In genomic region chr9:101582593-101582992, GRCh38 we compare ENCODE assay signal across 17 cellular contexts. TPM values are rescaled to one million over a fixed set of nuclear protein-coding genes. Genes with fewer than 3 reads are reported as not detected.
A peak's percentile ranks its signal among the peaks of the same experiment; 100 is the strongest.
DNase-seq lines count a peak whose midpoint lies in the region; TF ChIP-seq lines count a peak whose summit lies in the region.
"Had no signal": no experiment of that assay in that cellular context is flagged by ENCODE, and none has a peak within 500 bp of the region (broad histone marks: within the 10 kb centered on the region; RNA-seq: fewer than 3 reads in every experiment).

No MANE protein-coding gene starts in this region.

- DNase-seq in DMS 273 (lab: John Stamatoyannopoulos, UW; ENCODE audit: unreplicated experiment): peak; percentile 78
- DNase-seq in MG63: peak; percentile 43
- DNase-seq in dedifferentiated amniotic fluid mesenchymal stem cell (ENCODE audit: extremely low spot score): peak; percentile 38
- peak; percentile 26 for DNase-seq in middle frontal gyrus (ENCODE audit: extremely low spot score, low spot score)
- no peak for DNase-seq in ecto neural progenitor cell (ENCODE audit: low spot score)
- DNase-seq in NCI-H187 (lab: John Stamatoyannopoulos, UW): no peak
- DNase-seq in left ventricle myocardium inferior: no peak
- DNase-seq in hypothalamus (lab: John Stamatoyannopoulos, UW): no peak
- DNase-seq: activated CD4-positive, alpha-beta T cell treated with anti-CD3 and anti-CD28 coated beads, Interleukin-2, amount 50 U/mL, for 4 hours; activated gamma-delta T cell; cerebellar nuclear complex; glutamatergic neuron; posterior cingulate gyrus; stimulated activated CD4-positive, alpha-beta T cell treated with anti-CD3 and anti-CD28 coated beads, Interleukin-4, amount 100 ng/mL, for 4 hours; stomach; T-cell had no signal

- H3K36me3 ChIP-seq in MG63: no peaks in the 10 kb centered on the region
- H3K36me3 ChIP-seq in left ventricle myocardium inferior: no peaks in the 10 kb centered on the region
- H3K36me3 ChIP-seq: stomach had no signal

- H3K27ac ChIP-seq in left ventricle myocardium inferior (replicated peaks): no peak overlapping the region
- H3K27ac ChIP-seq: stomach had no signal

- H3K9me3 ChIP-seq in MG63 (no peaks in the 10 kb centered on the region), left ventricle myocardium inferior (replicated peaks) (no peaks in the 10 kb centered on the region)
- H3K9me3 ChIP-seq: stomach had no signal

- intact Hi-C loops in left ventricle myocardium inferior (cut with micrococcal nuclease): no loop called here

- H3K27me3 ChIP-seq in MG63: no peaks in the 10 kb centered on the region
- no peaks in the 10 kb centered on the region for H3K27me3 ChIP-seq in left ventricle myocardium inferior (ENCODE audit: low read depth)
- H3K27me3 ChIP-seq: stomach had no signal

- no peaks in the 10 kb centered on the region for H3K4me1 ChIP-seq in left ventricle myocardium inferior
- H3K4me1 ChIP-seq: stomach had no signal

- no peak overlapping the region for H3K4me3 ChIP-seq in MG63
- no peak overlapping the region for H3K4me3 ChIP-seq in left ventricle myocardium inferior
- H3K4me3 ChIP-seq: stomach had no signal

- TF ChIP-seq CTCF in left ventricle myocardium inferior (IDR thresholded peaks at IDR 0.05; ENCODE audit: borderline replicate concordance): no peak

RNA-seq across cellular contexts. Expression of gene PPP3R2, which starts 12.2 kb away (rescaled TPM):
- not detected in 2 replicates for total RNA-seq in MG63 (2014; rRNA removed; shearing (Covaris generic); ENCODE audit: low replicate concordance)
- total RNA-seq in left ventricle myocardium inferior: not detected
- total RNA-seq: lower leg skin, stomach, T-cell had no signal

RNA-seq across cellular contexts. Expression of gene RNF20, which starts 48.9 kb away (rescaled TPM):
- 20.4 and 33.2 TPM in 2 replicates for total RNA-seq in MG63 (2014; rRNA removed; shearing (Covaris generic); ENCODE audit: low replicate concordance)
- total RNA-seq in left ventricle myocardium inferior: 55.4 TPM

Comparison
In these comparisons a context has a peak if more than half of its experiments do, and no peak if none do; other contexts are left out.
1. DNase-seq: peak in DMS 273 (single experiment), MG63 (single experiment), dedifferentiated amniotic fluid mesenchymal stem cell (single experiment) and middle frontal gyrus (single experiment); none in ecto neural progenitor cell (single experiment), NCI-H187 (0 of 2), left ventricle myocardium inferior (single experiment) and hypothalamus (0 of 51).